ENCODE assay signal across 9 cellular contexts in genomic region chr3:20038679-20039078, GRCh38. TPM values are rescaled to one million over a fixed set of nuclear protein-coding genes. Genes with fewer than 3 reads are reported as not detected.
DNase-seq lines count a peak whose midpoint lies in the region; ATAC-seq and TF ChIP-seq lines count a peak whose summit lies in the region.
"Had no signal": no experiment of that assay in that cellular context is flagged by ENCODE, and none has a peak within 500 bp of the region (broad histone marks: within the 10 kb centered on the region; RNA-seq: fewer than 3 reads in every experiment).

No MANE protein-coding gene starts in this region.

- peaks cover 12% of the 10 kb centered on the region for H3K4me1 ChIP-seq in adipocyte (ENCODE audit: control insufficient read depth, insufficient read depth, low read length)
- peaks cover 4 to 32% (median 23%) of the 10 kb centered on the region in 4 donors for H3K4me1 ChIP-seq in tibial artery

- no peak for ATAC-seq in activated T-cell treated with anti-CD3 and anti-CD28 coated beads, Interleukin-2, amount 50 U/mL, for 72 hours (replicated peaks in 1 of 2)
- no peak for ATAC-seq in memory B cell (ENCODE audit: low read depth)

- peak overlapping the region; percentile 79 to 99 for H3K4me3 Mint-ChIP-seq in activated T-cell treated with anti-CD3 and anti-CD28 coated beads, Interleukin-2, amount 50 U/mL, for 72 hours
- H3K4me3 Mint-ChIP-seq in memory B cell: peak overlapping the region; percentile 98

- intact Hi-C loops in tibial artery (cut with DNase I; ENCODE audit: low total_unique reads): no loop called here

- H3K27me3 Mint-ChIP-seq in activated T-cell treated with anti-CD3 and anti-CD28 coated beads, Interleukin-2, amount 50 U/mL, for 72 hours (ENCODE audit: low read depth): no peaks in the 10 kb centered on the region
- H3K27me3 Mint-ChIP-seq in memory B cell: no peaks in the 10 kb centered on the region

- H3K27me3 ChIP-seq in adipocyte (replicated peaks; ENCODE audit: control insufficient read depth, insufficient read depth, low read length) (no peaks in the 10 kb centered on the region), tibial artery (no peaks in the 10 kb centered on the region)

- no peak for DNase-seq in activated T-cell treated with anti-CD3 and anti-CD28 coated beads, Interleukin-2, amount 50 U/mL, for 72 hours
- DNase-seq in activated T-cell treated with anti-CD3 and anti-CD28 coated beads, Interleukin-2, amount 50 U/mL, for 48 hours: no peak
- DNase-seq in adipocyte (ENCODE audit: low read depth) (no peak), memory B cell (ENCODE audit: low spot score in 2 of 2) (no peak), tibial artery (no peak), DMS53 treated with DMSO at 0.1 percent for 48 hours (lab: John Stamatoyannopoulos, UW; ENCODE audit: unreplicated experiment) (no peak), HCEC 1CT (no peak), NAMALWA (ENCODE audit: low spot score) (no peak)

- H3K4me1 Mint-ChIP-seq in activated T-cell treated with anti-CD3 and anti-CD28 coated beads, Interleukin-2, amount 50 U/mL, for 72 hours (ENCODE audit: low read depth): peaks cover 40% of the 10 kb centered on the region
- peaks cover 22% of the 10 kb centered on the region for H3K4me1 Mint-ChIP-seq in memory B cell

- H3K36me3 ChIP-seq in adipocyte (ENCODE audit: control insufficient read depth, insufficient read depth, low read length, severe bottlenecking) (no peaks in the 10 kb centered on the region), tibial artery (no peaks in the 10 kb centered on the region)

- TF ChIP-seq CTCF in tibial artery (IDR thresholded peaks at IDR 0.05): no peak

- H3K9me3 ChIP-seq in adipocyte (ENCODE audit: control insufficient read depth, low read length): no peaks in the 10 kb centered on the region
- no peaks in the 10 kb centered on the region for H3K9me3 ChIP-seq in tibial artery

- H3K9me3 Mint-ChIP-seq in activated T-cell treated with anti-CD3 and anti-CD28 coated beads, Interleukin-2, amount 50 U/mL, for 72 hours: no peaks in the 10 kb centered on the region
- H3K9me3 Mint-ChIP-seq in memory B cell: no peaks in the 10 kb centered on the region

- H3K27ac ChIP-seq in tibial artery: peak overlapping the region; percentile 97 to 98

- no peaks in the 10 kb centered on the region for H3K36me3 Mint-ChIP-seq in activated T-cell treated with anti-CD3 and anti-CD28 coated beads, Interleukin-2, amount 50 U/mL, for 72 hours (ENCODE audit: insufficient read depth in 2 of 2)
- no peaks in the 10 kb centered on the region for H3K36me3 Mint-ChIP-seq in memory B cell

- H3K4me3 ChIP-seq in adipocyte (ENCODE audit: low read length) (peak overlapping the region; percentile 84), tibial artery (peak overlapping the region; percentile 72 to 88)

- peak overlapping the region; percentile 76 for H3K9ac ChIP-seq in adipocyte (ENCODE audit: low read length)

- peak overlapping the region; percentile 99 for H3K27ac Mint-ChIP-seq in activated T-cell treated with anti-CD3 and anti-CD28 coated beads, Interleukin-2, amount 50 U/mL, for 72 hours
- peak overlapping the region; percentile 94 for H3K27ac Mint-ChIP-seq in memory B cell

RNA-seq across cellular contexts. Expression of gene KAT2B, which starts 1.6 kb away (rescaled TPM):
- total RNA-seq in activated T-cell treated with anti-CD3 and anti-CD28 coated beads, Interleukin-2, amount 50 U/mL, for 72 hours: 10 to 100 TPM; 26.7 to 37.3 TPM

RNA-seq across cellular contexts. Expression of gene PP2D1, which starts 26.6 kb away (rescaled TPM):
- total RNA-seq in activated T-cell treated with anti-CD3 and anti-CD28 coated beads, Interleukin-2, amount 50 U/mL, for 72 hours: not detected
- total RNA-seq: H1 had no signal
